ENCODE assay signal across 12 cellular contexts in genomic region chr4:158860856-158861255, GRCh38.
DNase-seq lines count a peak whose midpoint lies in the region; ATAC-seq, FAIRE-seq and TF ChIP-seq lines count a peak whose summit lies in the region.
"Had no signal": no experiment of that assay in that cellular context is flagged by ENCODE, and none has a peak within 500 bp of the region (broad histone marks: within the 10 kb centered on the region; RNA-seq: fewer than 3 reads in every experiment).

No MANE protein-coding gene starts in this region.

- H3K27me3 Mint-ChIP-seq in H9 (ENCODE audit: low read depth) = no peaks in the 10 kb centered on the region

- TF ChIP-seq CTCF in H9 (conservative IDR thresholded peaks at IDR 0.05) = no peak

- H2BK15ac ChIP-seq in H9 (ENCODE audit: low read depth, low read length) = no peak overlapping the region

- no peak overlapping the region for H3K14ac ChIP-seq in H9 (ENCODE audit: insufficient read depth, low read length)

- peak; percentile 85 for ATAC-seq in GM18867 (IDR thresholded peaks at IDR 0.05; ENCODE audit: unreplicated experiment)
- ATAC-seq in GM21381 (IDR thresholded peaks at IDR 0.05; ENCODE audit: unreplicated experiment) = peak; percentile 81
- peak; percentile 83 for ATAC-seq in HG02981 (IDR thresholded peaks at IDR 0.05; ENCODE audit: unreplicated experiment)
- ATAC-seq: heart right ventricle had no signal

- H3K4me1 ChIP-seq in H9 (ENCODE audit: insufficient read depth, low read length) = no peaks in the 10 kb centered on the region

- no peak overlapping the region for H3K18ac ChIP-seq in H9 (ENCODE audit: insufficient read length, low read depth, low read length)

- no peak overlapping the region for H2AFZ ChIP-seq in H9 (ENCODE audit: low read length)

- TF ChIP-seq POLR2A in GM12892 (IDR thresholded peaks at IDR 0.05; ENCODE audit: low read depth, low read length) = no peak

- no peak overlapping the region for H3K4me3 Mint-ChIP-seq in H9
- H3K4me3 Mint-ChIP-seq: CD8-positive, alpha-beta memory T cell had no signal

- H3K79me1 ChIP-seq in H9 (ENCODE audit: insufficient read depth, low read depth, low read length, poor library complexity, severe bottlenecking) = no peaks in the 10 kb centered on the region

- DNase-seq in NAMALWA (ENCODE audit: low spot score) (peak; percentile 54), GM12892 (ENCODE audit: insufficient read length) (no peak), GM03348 (ENCODE audit: low spot score) (no peak), DMS114 treated with DMSO at 0.1 percent for 48 hours (lab: John Stamatoyannopoulos, UW; ENCODE audit: unreplicated experiment) (no peak), H9 (no peak)
- DNase-seq: CD8-positive, alpha-beta memory T cell; heart right ventricle; NCI-H1694 treated with DMSO at 0.1 percent for 48 hours; ovary had no signal

- no peak overlapping the region for H2BK20ac ChIP-seq in H9 (ENCODE audit: low read depth, low read length, poor library complexity, severe bottlenecking)

- no peak for FAIRE-seq in GM12892 (lab: Jason Lieb, UNC)

- no peak overlapping the region for H2BK120ac ChIP-seq in H9 (ENCODE audit: low read depth, low read length, poor library complexity, severe bottlenecking)

- H3K27ac ChIP-seq in H9 (ENCODE audit: insufficient read length, low read depth, low read length) = no peak overlapping the region
- H3K27ac ChIP-seq: heart right ventricle, ovary had no signal

- H3K23ac ChIP-seq in H9 (ENCODE audit: insufficient read length, low read depth, low read length) = no peak overlapping the region

- no peak overlapping the region for H4K5ac ChIP-seq in H9 (ENCODE audit: insufficient read length, low read depth, low read length)

- no peak overlapping the region for H3T11ph ChIP-seq in H9 (ENCODE audit: low read length)

- no peaks in the 10 kb centered on the region for H3K23me2 ChIP-seq in H9 (ENCODE audit: insufficient read length, low read depth, low read length, poor library complexity, severe bottlenecking)

- H3K9me3 Mint-ChIP-seq in H9 = no peaks in the 10 kb centered on the region
- H3K9me3 Mint-ChIP-seq: CD8-positive, alpha-beta memory T cell had no signal

- H2BK5ac ChIP-seq in H9 (ENCODE audit: insufficient read length, low read length) = no peak overlapping the region

- H3K27me3 ChIP-seq in H9 (ENCODE audit: insufficient read depth, low read length) = no peaks in the 10 kb centered on the region
- H3K27me3 ChIP-seq: heart right ventricle, ovary had no signal

- no peaks in the 10 kb centered on the region for H3K4me1 Mint-ChIP-seq in H9
- H3K4me1 Mint-ChIP-seq: CD8-positive, alpha-beta memory T cell had no signal

- H4K20me1 ChIP-seq in H9 (ENCODE audit: control insufficient read depth, insufficient read depth, insufficient read length) = no peaks in the 10 kb centered on the region

- no peak overlapping the region for H4K8ac ChIP-seq in H9 (replicated peaks; ENCODE audit: insufficient read length, low read depth, low read length)

- H4K91ac ChIP-seq in H9 (ENCODE audit: insufficient read length, low read depth, low read length) = no peak overlapping the region

- no peak overlapping the region for H3K56ac ChIP-seq in H9 (ENCODE audit: insufficient read length, low read depth, low read length)

- no peak overlapping the region for H3K27ac Mint-ChIP-seq in H9

- H3K9me3 ChIP-seq in H9 (ENCODE audit: control insufficient read depth, low read depth, low read length) = no peaks in the 10 kb centered on the region
- H3K9me3 ChIP-seq: heart right ventricle, ovary had no signal

- peaks cover 3 to 9% (median 7%) of the 10 kb centered on the region in 3 experiments; a peak in 5 of 7 replicates for H3K36me3 Mint-ChIP-seq in H9 (ENCODE audit: insufficient read depth in 1 of 3, low read depth in 3 of 3)

- no peak overlapping the region for H3K9ac ChIP-seq in H9 (ENCODE audit: extremely low read depth, insufficient read length, low read length)

- no peak overlapping the region for H2BK12ac ChIP-seq in H9 (ENCODE audit: insufficient read length, low read depth, low read length)

- H3K79me2 ChIP-seq in H9 (ENCODE audit: insufficient read depth, low read length) = no peaks in the 10 kb centered on the region

- H3K4ac ChIP-seq in H9 (ENCODE audit: low read depth, low read length) = no peak overlapping the region

- WGBS in H9 (ENCODE audit: extremely low coverage, insufficient read length, low lambda C conversion rate) = no CpG with 5 or more reads among the region's 5 CpGs

- H3K4me2 ChIP-seq in H9 (ENCODE audit: insufficient read depth, insufficient read length, low read length) = no peak overlapping the region

- no peak overlapping the region for H2AK5ac ChIP-seq in H9 (ENCODE audit: insufficient read length, low read length)
